ENCODE assay signal across 8 cellular contexts in genomic region chr1:84143796-84144565, GRCh38. TPM values are rescaled to one million over a fixed set of nuclear protein-coding genes. Genes with fewer than 3 reads are reported as not detected.
DNase-seq lines count a peak whose midpoint lies in the region; ATAC-seq and TF ChIP-seq lines count a peak whose summit lies in the region.

Gene PRKACB, plus strand, starts transcription at chr1:84144271. Its CDS starts 91 bp downstream, at chr1:84144362.

- H3K27ac Mint-ChIP-seq in activated naive CD4-positive, alpha-beta T cell treated with anti-CD3 and anti-CD28 coated beads for 36 hours = peak within 1 kb of the TSS; percentile 98

- no peak within 1 kb of the TSS for H3K27ac ChIP-seq in PC-9
- H3K27ac ChIP-seq in colonic mucosa = peak within 1 kb of the TSS; percentile 70

- H3K4me3 ChIP-seq in PC-9 = no peak within 1 kb of the TSS
- peak within 1 kb of the TSS; percentile 25 for H3K4me3 ChIP-seq in colonic mucosa

- H3K36me3 ChIP-seq in PC-9 (ENCODE audit: low read depth) (no peaks in the 10 kb centered on the region), colonic mucosa (no peaks in the 10 kb centered on the region)

- peak within 1 kb of the TSS in 1 of 2 donors; percentile 77 for H3K9ac ChIP-seq in colonic mucosa (ENCODE audit: low read depth in 2 of 2, low read length in 2 of 2)

- no peaks in the 10 kb centered on the region for H3K27me3 Mint-ChIP-seq in activated naive CD4-positive, alpha-beta T cell treated with anti-CD3 and anti-CD28 coated beads for 36 hours (ENCODE audit: low read depth)

- H3K4me2 ChIP-seq in PC-9 = no peak within 1 kb of the TSS

- CTCF ChIA-PET in activated naive CD4-positive, alpha-beta T cell treated with anti-CD3 and anti-CD28 coated beads for 36 hours (lab: Charles Lee) = interaction anchor here (0.7 to 10.8 kb wide), 15 partner anchors 9 to 853 kb away, joined by 3 to 168 read pairs (median 3); partner anchors contain the start of genes DNASE2B, MCOLN2 and SAMD13
- CTCF ChIA-PET in PC-9 (lab: Charles Lee) = interaction anchor here (0.6 to 1.1 kb wide), 3 partner anchors 289 to 459 kb away, joined by 3 to 4 read pairs (median 3); no protein-coding TSS in a partner anchor

- H3K9me3 ChIP-seq in PC-9 (ENCODE audit: insufficient read depth, low read depth) = no peaks in the 10 kb centered on the region
- H3K9me3 ChIP-seq in colonic mucosa = no peaks in the 10 kb centered on the region

- H4K20me1 ChIP-seq in PC-9 (ENCODE audit: insufficient read depth) = no peaks in the 10 kb centered on the region

- peaks cover 1% of the 10 kb centered on the region for H3K9me3 Mint-ChIP-seq in activated naive CD4-positive, alpha-beta T cell treated with anti-CD3 and anti-CD28 coated beads for 36 hours

- POLR2A ChIA-PET in PC-9 (lab: Charles Lee; ENCODE audit: unreplicated experiment) = no interaction called here

- H3F3A ChIP-seq in PC-9 (ENCODE audit: insufficient read depth, low read depth) = no peaks in the 10 kb centered on the region; the same call in 1 of the 2 replicates

- H3K4me1 ChIP-seq in PC-9 (replicated peaks; ENCODE audit: insufficient read depth) (peaks cover 7% of the 10 kb centered on the region; the same call in 1 of the 2 replicates), colonic mucosa (no peaks in the 10 kb centered on the region)

- no peaks in the 10 kb centered on the region for H3K9me2 ChIP-seq in PC-9 (ENCODE audit: insufficient read depth)

- peak; percentile 21 for DNase-seq in activated naive CD4-positive, alpha-beta T cell treated with anti-CD3 and anti-CD28 coated beads for 36 hours
- DNase-seq in activated naive CD4-positive, alpha-beta T cell treated with anti-CD3 and anti-CD28 coated beads, Interleukin-2, amount 50 U/mL, for 16 hours = no peak
- DNase-seq in PC-9 (no peak), colonic mucosa (no peak), midbrain (lab: John Stamatoyannopoulos, UW) (peak; percentile 8), ecto neural progenitor cell (ENCODE audit: low spot score) (no peak), NCI-H2227 (lab: John Stamatoyannopoulos, UW; ENCODE audit: unreplicated experiment) (no peak)

- peak; percentile 89 for ATAC-seq in HG02884 (IDR thresholded peaks at IDR 0.05; ENCODE audit: unreplicated experiment)

- intact Hi-C loops in activated naive CD4-positive, alpha-beta T cell treated with anti-CD3 and anti-CD28 coated beads for 36 hours (cut with micrococcal nuclease) = loop anchor here (1.0 to 10.0 kb wide), 10 partner anchors 8 to 1133 kb away; partner anchors contain the start of genes BCL10, GNG5, SPATA1 and SSX2IP
- intact Hi-C loops in PC-9 (cut with micrococcal nuclease; ENCODE audit: unreplicated experiment) (loop anchor here (5.0 kb wide), 3 partner anchors 223 to 628 kb away; no protein-coding TSS in a partner anchor), colonic mucosa (cut with DNase I) (loop anchor here (5.0 to 10.0 kb wide), 2 partner anchors 161 to 478 kb away; partner anchors contain the start of gene SAMD13)

- peak within 1 kb of the TSS; percentile 89 for H3K4me3 Mint-ChIP-seq in activated naive CD4-positive, alpha-beta T cell treated with anti-CD3 and anti-CD28 coated beads for 36 hours

- peaks cover 35% of the 10 kb centered on the region for H3K4me1 Mint-ChIP-seq in activated naive CD4-positive, alpha-beta T cell treated with anti-CD3 and anti-CD28 coated beads for 36 hours (ENCODE audit: low read depth)

- H2AFZ ChIP-seq in PC-9 = no peak within 1 kb of the TSS

- no TSS peak for BruUV-seq in PC-9 (replicated peaks; lab: Mats Ljungman, UMichigan)

- no peak for TF ChIP-seq CTCF in PC-9 (conservative IDR thresholded peaks at IDR 0.05)
- TF ChIP-seq CTCF in colonic mucosa (IDR thresholded peaks at IDR 0.05) = no peak

- no peaks in the 10 kb centered on the region for H3K79me2 ChIP-seq in PC-9 (ENCODE audit: low read depth)

- H3K27me3 ChIP-seq in PC-9 (ENCODE audit: insufficient read depth, low read depth) (no peaks in the 10 kb centered on the region), colonic mucosa (no peaks in the 10 kb centered on the region)

- no peaks in the 10 kb centered on the region for H3K36me3 Mint-ChIP-seq in activated naive CD4-positive, alpha-beta T cell treated with anti-CD3 and anti-CD28 coated beads for 36 hours (ENCODE audit: low read depth)

RNA-seq across cellular contexts. Expression of gene PRKACB, which starts in this region (rescaled TPM):
- 10 to 100 TPM; 25.7 to 25.9 TPM for total RNA-seq in activated naive CD4-positive, alpha-beta T cell treated with anti-CD3 and anti-CD28 coated beads for 36 hours
- total RNA-seq in PC-9 (2021) (16.1 and 16.7 TPM in 2 replicates), colonic mucosa (100 to 1,000 TPM in 1 of 2 donors, 10 to 100 TPM in 1; 85.2 to 149 TPM)

Comparison
In these comparisons a context has a peak if more than half of its experiments do, and no peak if none do; other contexts are left out.
1. DNase-seq: peak in activated naive CD4-positive, alpha-beta T cell treated with anti-CD3 and anti-CD28 coated beads for 36 hours (single experiment) and midbrain (single experiment); none in activated naive CD4-positive, alpha-beta T cell treated with anti-CD3 and anti-CD28 coated beads, Interleukin-2, amount 50 U/mL, for 16 hours (single experiment), PC-9 (0 of 2), colonic mucosa (single experiment), ecto neural progenitor cell (single experiment) and NCI-H2227 (single experiment).